In genomic region chr3:188979669-188980311, GRCh38 we compare ENCODE assay signal across 18 cellular contexts.
DNase-seq lines count a peak whose midpoint lies in the region; ATAC-seq and TF ChIP-seq lines count a peak whose summit lies in the region.
"Had no signal": no experiment of that assay in that cellular context is flagged by ENCODE, and none has a peak within 500 bp of the region (broad histone marks: within the 10 kb centered on the region; RNA-seq: fewer than 3 reads in every experiment).

No MANE protein-coding gene starts in this region.

- no peaks in the 10 kb centered on the region for H3K36me3 Mint-ChIP-seq in GM23338 (ENCODE audit: low read depth)
- H3K36me3 Mint-ChIP-seq: activated naive CD8-positive, alpha-beta T cell treated with anti-CD3 and anti-CD28 coated beads, Interleukin-2, amount 10 ng/mL, durations not matched to agents 7 days and 5 days had no signal

- H3K4me2 ChIP-seq in GM23338: no peak overlapping the region
- H3K4me2 ChIP-seq: BLaER1 had no signal

- peak overlapping the region; percentile 89 for H2AFZ ChIP-seq in GM23338

- peak; percentile 76 for ATAC-seq in GM23338
- ATAC-seq in HG03439 (IDR thresholded peaks at IDR 0.05; ENCODE audit: unreplicated experiment): no peak
- ATAC-seq: effector memory CD8-positive, alpha-beta T cell had no signal

- H3K27ac Mint-ChIP-seq in GM23338: no peak overlapping the region
- H3K27ac Mint-ChIP-seq: activated CD4-positive, alpha-beta T cell treated with anti-CD3 and anti-CD28 coated beads, Interleukin-2, amount 10 ng/mL, durations not matched to agents 24 days and 14 days; activated naive CD8-positive, alpha-beta T cell treated with anti-CD3 and anti-CD28 coated beads, Interleukin-2, amount 10 ng/mL, durations not matched to agents 7 days and 5 days; effector memory CD8-positive, alpha-beta T cell; nephron had no signal

- H3F3A ChIP-seq in GM23338 (replicated peaks; ENCODE audit: low read depth): no peaks in the 10 kb centered on the region

- no peak overlapping the region for H3K4me3 ChIP-seq in GM23338
- H3K4me3 ChIP-seq in stomach: no peak overlapping the region
- H3K4me3 ChIP-seq: BLaER1, cardiac muscle cell had no signal

- TF ChIP-seq EP300 in stomach (IDR thresholded peaks at IDR 0.05): no peak

- H3K27me3 Mint-ChIP-seq in GM23338 (ENCODE audit: insufficient read depth, low read depth, poor library complexity): peaks cover 1% of the 10 kb centered on the region
- H3K27me3 Mint-ChIP-seq: effector memory CD8-positive, alpha-beta T cell had no signal

- peak in 1 of 2 experiments; percentile 31; a peak in 2 of 4 replicates for TF ChIP-seq CTCF in GM23338 (conservative IDR thresholded peaks at IDR 0.05; ENCODE audit: low read depth in 2 of 2)
- no peak for TF ChIP-seq CTCF in stomach (IDR thresholded peaks at IDR 0.05)

- POLR2A ChIA-PET in HEK293T (lab: Yijun Ruan, JAX): no interaction called here

- no peaks in the 10 kb centered on the region for H3K9me3 Mint-ChIP-seq in GM23338
- H3K9me3 Mint-ChIP-seq: activated CD4-positive, alpha-beta T cell treated with anti-CD3 and anti-CD28 coated beads, Interleukin-2, amount 10 ng/mL, durations not matched to agents 24 days and 14 days; activated naive CD8-positive, alpha-beta T cell treated with anti-CD3 and anti-CD28 coated beads, Interleukin-2, amount 10 ng/mL, durations not matched to agents 7 days and 5 days; effector memory CD8-positive, alpha-beta T cell; nephron had no signal

- H3K36me3 ChIP-seq in GM23338 (ENCODE audit: insufficient read depth) (no peaks in the 10 kb centered on the region), stomach (no peaks in the 10 kb centered on the region)
- H3K36me3 ChIP-seq: BLaER1, cardiac muscle cell had no signal

- 69 to 80% (median 76%) methylated on average over 6 of the region's 6 CpGs for whole genome bisulfite sequencing in stomach, 5 donors

- H3K27ac ChIP-seq in GM23338 (ENCODE audit: low read depth) (no peak overlapping the region), stomach (peak overlapping the region in 3 of 5 donors; percentile 40 to 52 (median 41))
- H3K27ac ChIP-seq: BLaER1, cardiac muscle cell had no signal

- CTCF ChIA-PET in HEK293T (lab: Yijun Ruan, JAX): no interaction called here

- intact Hi-C loops in stomach (cut with DNase I; ENCODE audit: low total_unique reads): loop anchor here (10.0 kb wide), 1 partner anchor 165 kb away; no protein-coding TSS in a partner anchor

- no peak for TF ChIP-seq POLR2A in stomach (IDR thresholded peaks at IDR 0.05)

- no peaks in the 10 kb centered on the region for H4K20me1 ChIP-seq in GM23338 (replicated peaks; ENCODE audit: insufficient read depth)
- H4K20me1 ChIP-seq: BLaER1 had no signal

- no peaks in the 10 kb centered on the region for H3K79me2 ChIP-seq in GM23338 (replicated peaks; ENCODE audit: insufficient read depth)

- H3K27me3 ChIP-seq in GM23338 (ENCODE audit: insufficient read depth): no peaks in the 10 kb centered on the region
- H3K27me3 ChIP-seq in stomach: no peaks in the 10 kb centered on the region
- H3K27me3 ChIP-seq: BLaER1 had no signal

- H3K4me1 ChIP-seq in GM23338 (ENCODE audit: insufficient read depth) (peaks cover 8% of the 10 kb centered on the region; the same call in 1 of the 2 replicates), stomach (peaks cover 0 to 24% (median 8%) of the 10 kb centered on the region in 4 donors)

- H3K9me2 ChIP-seq in GM23338 (ENCODE audit: insufficient read depth): no peaks in the 10 kb centered on the region

- H3K4me1 Mint-ChIP-seq in GM23338: peaks cover 8% of the 10 kb centered on the region

- DNase-seq in GM23338 (ENCODE audit: low spot score) (peak; percentile 9), NCI-H1092 treated with DMSO at 0.1 percent for 48 hours (lab: John Stamatoyannopoulos, UW) (peak; percentile 96), cerebellar cortex (ENCODE audit: low spot score) (peak; percentile 66), stomach (no peak), inferior parietal cortex (ENCODE audit: extremely low spot score) (no peak), HEK293T (ENCODE audit: extremely low spot score) (no peak)
- DNase-seq: activated CD4-positive, alpha-beta T cell treated with anti-CD3 and anti-CD28 coated beads, Interleukin-2, amount 10 ng/mL, durations not matched to agents 24 days and 14 days; activated naive CD8-positive, alpha-beta T cell treated with anti-CD3 and anti-CD28 coated beads, Interleukin-2, amount 10 ng/mL, durations not matched to agents 7 days and 5 days; activated T-cell treated with anti-CD3 and anti-CD28 coated beads, Interleukin-2, amount 50 U/mL, for 1 hour; effector memory CD8-positive, alpha-beta T cell; KBM-7; retina; SIG-M5; T1000 had no signal

- H3K4me3 Mint-ChIP-seq in GM23338: no peak overlapping the region
- H3K4me3 Mint-ChIP-seq: activated CD4-positive, alpha-beta T cell treated with anti-CD3 and anti-CD28 coated beads, Interleukin-2, amount 10 ng/mL, durations not matched to agents 24 days and 14 days; activated naive CD8-positive, alpha-beta T cell treated with anti-CD3 and anti-CD28 coated beads, Interleukin-2, amount 10 ng/mL, durations not matched to agents 7 days and 5 days; effector memory CD8-positive, alpha-beta T cell; nephron had no signal

- no peaks in the 10 kb centered on the region for H3K9me3 ChIP-seq in stomach
- H3K9me3 ChIP-seq: BLaER1 had no signal

TF ChIP-seq in GM23338, 12 proteins besides CTCF, POLR2A, EP300 and RAD21 (continues in another document):
- no peak for TF ChIP-seq CREB1 (CRISPR knock-in tag; IDR thresholded peaks at IDR 0.05; ENCODE audit: low read depth)
- no peak for TF ChIP-seq JUNB (IDR thresholded peaks at IDR 0.05; ENCODE audit: unreplicated experiment)
- TF ChIP-seq POLR2AphosphoS5 (IDR thresholded peaks at IDR 0.05; ENCODE audit: low read depth): no peak

TF ChIP-seq in HEK293T, 16 proteins besides CTCF, POLR2A, EP300 and RAD21:
- TF ChIP-seq BHLHE40 (IDR thresholded peaks at IDR 0.05; ENCODE audit: borderline replicate concordance): no peak
- TF ChIP-seq ZNF384 (IDR thresholded peaks at IDR 0.05): no peak
- no peak for TF ChIP-seq L3MBTL2 (conservative IDR thresholded peaks at IDR 0.05)
- no peak for TF ChIP-seq PKNOX1 (IDR thresholded peaks at IDR 0.05)

Comparison
In these comparisons a context has a peak if more than half of its experiments do, and no peak if none do; other contexts are left out.
1. DNase-seq: peak in GM23338 (single experiment), NCI-H1092 treated with DMSO at 0.1 percent for 48 hours (single experiment) and cerebellar cortex (single experiment); none in stomach (single experiment), inferior parietal cortex (single experiment) and HEK293T (single experiment).